5 cellular contexts compared by ENCODE assay signal in genomic region chr12:52795332-52795674, GRCh38. TPM values are rescaled to one million over a fixed set of nuclear protein-coding genes. Genes with fewer than 3 reads are reported as not detected.
"Had no signal": no experiment of that assay in that cellular context is flagged by ENCODE, and none has a peak within 500 bp of the region (broad histone marks: within the 10 kb centered on the region; RNA-seq: fewer than 3 reads in every experiment).

No MANE protein-coding gene starts in this region.

RNA-seq across cellular contexts. Expression of gene KRT3, which starts 0.6 kb away (rescaled TPM):
- total RNA-seq: HepG2, HT-29, IMR-90, K562 had no signal

RNA-seq across cellular contexts. Expression of gene KRT76, which starts 18.2 kb away (rescaled TPM):
- total RNA-seq: HepG2, HT-29, HT1080, IMR-90, K562 had no signal

RNA-seq across cellular contexts. Expression of gene KRT4, which starts 18.6 kb away (rescaled TPM):
- total RNA-seq: HepG2, HT-29, HT1080, K562 had no signal

RNA-seq across cellular contexts. Expression of gene KRT79, which starts 38.8 kb away (rescaled TPM):
- total RNA-seq: HepG2, HT-29 had no signal

RNA-seq across cellular contexts. Expression of gene KRT78, which starts 53.5 kb away (rescaled TPM):
- total RNA-seq: HepG2, HT-29, HT1080, IMR-90, K562 had no signal
